In the genomic region with DNA sequence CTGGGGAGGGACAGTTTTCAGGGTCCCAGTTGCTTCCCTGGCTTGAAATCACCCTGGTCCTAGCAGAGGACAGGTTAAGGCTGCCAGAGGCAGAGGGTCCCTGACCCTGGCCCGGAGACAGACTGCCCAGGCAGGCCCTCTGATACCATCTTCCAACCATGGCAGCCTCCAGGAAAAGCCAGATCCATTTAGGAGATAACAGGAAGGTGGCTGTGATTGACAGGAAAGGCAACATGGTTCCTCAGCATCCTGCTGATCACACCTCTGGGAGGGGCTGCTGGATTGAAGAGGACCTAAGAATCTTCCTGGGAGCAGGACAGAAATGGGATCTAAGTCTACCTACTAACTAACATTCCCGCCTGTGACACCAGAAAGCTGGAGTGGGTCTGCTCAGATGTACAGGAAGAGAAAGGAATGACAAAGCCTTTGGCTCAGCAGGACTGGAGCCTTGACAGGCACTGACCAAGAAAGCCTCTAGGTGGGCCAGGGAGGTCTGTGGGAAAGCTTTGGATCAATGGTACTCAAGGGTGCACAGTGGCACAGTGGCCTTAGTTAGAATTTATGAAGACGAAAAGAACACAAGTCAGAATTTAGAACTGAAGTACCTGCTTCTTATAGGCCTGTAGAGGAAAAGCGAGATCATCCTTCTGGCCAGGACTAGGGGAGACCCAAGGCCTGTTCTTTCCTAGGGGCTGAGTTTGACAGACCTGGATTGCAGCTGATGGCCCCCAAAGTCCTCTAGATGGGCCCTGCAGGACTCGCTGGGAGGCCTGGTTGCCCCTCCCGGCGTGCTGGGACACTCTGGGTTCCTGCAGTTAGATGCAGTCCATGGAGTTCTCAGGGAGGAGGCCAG, we compare ENCODE assay signal across 13 cellular contexts. TPM values are rescaled to one million over a fixed set of nuclear protein-coding genes. Genes with fewer than 3 reads are reported as not detected.
DNase-seq lines count a peak whose midpoint lies in the region; ATAC-seq, FAIRE-seq and TF ChIP-seq lines count a peak whose summit lies in the region.
"Had no signal": no experiment of that assay in that cellular context is flagged by ENCODE, and none has a peak within 500 bp of the region (broad histone marks: within the 10 kb centered on the region; RNA-seq: fewer than 3 reads in every experiment).

No MANE protein-coding gene starts in this region.

- H3K36me3 Mint-ChIP-seq in CD4-positive, alpha-beta memory T cell, result peaks cover 0 to 7% of the 10 kb centered on the region in 2 donors

- H3K9me3 ChIP-seq in CD4-positive, alpha-beta memory T cell (ENCODE audit: control insufficient read depth in 1 of 2, low read length in 2 of 2), result no peaks in the 10 kb centered on the region
- H3K9me3 ChIP-seq in Peyer's patch (no peaks in the 10 kb centered on the region), kidney (ENCODE audit: control insufficient read depth in 1 of 2, low read length in 2 of 2) (no peaks in the 10 kb centered on the region)

- ATAC-seq in HG02981 (IDR thresholded peaks at IDR 0.05; ENCODE audit: unreplicated experiment), result no peak

- no peak for TF ChIP-seq POLR2A in Peyer's patch (IDR thresholded peaks at IDR 0.05)

- no peak overlapping the region for H3K4me3 ChIP-seq in CD4-positive, alpha-beta memory T cell (ENCODE audit: low read length in 2 of 2)
- H3K4me3 ChIP-seq in Peyer's patch (no peak overlapping the region), kidney (ENCODE audit: low read length in 2 of 2) (no peak overlapping the region), skin epidermis (no peak overlapping the region)

- H3K27ac Mint-ChIP-seq in CD4-positive, alpha-beta memory T cell, result peak overlapping the region in 5 of 7 donors; percentile 21 to 98 (median 31)
- H3K27ac Mint-ChIP-seq: activated CD4-positive, alpha-beta memory T cell treated with anti-CD3 and anti-CD28 coated beads for 36 hours had no signal

- peak overlapping the region in 1 of 8 donors; percentile 35 for H3K4me3 Mint-ChIP-seq in CD4-positive, alpha-beta memory T cell

- peak overlapping the region; percentile 17 to 33 for H3K9ac ChIP-seq in kidney (ENCODE audit: low read length in 2 of 2)
- H3K9ac ChIP-seq: KMS-11 had no signal

- no peaks in the 10 kb centered on the region for H3K36me3 ChIP-seq in CD4-positive, alpha-beta memory T cell (ENCODE audit: insufficient read depth, low read length)
- H3K36me3 ChIP-seq in Peyer's patch (no peaks in the 10 kb centered on the region), kidney (ENCODE audit: control insufficient read depth in 1 of 2, insufficient read depth in 2 of 2, low read length in 2 of 2) (no peaks in the 10 kb centered on the region)

- TF ChIP-seq CTCF in Peyer's patch (IDR thresholded peaks at IDR 0.05) (no peak), kidney (IDR thresholded peaks at IDR 0.05; ENCODE audit: borderline replicate concordance, extremely low read depth, insufficient read depth) (no peak)

- intact Hi-C loops in CD4-positive, alpha-beta memory T cell (cut with micrococcal nuclease), result no loop called here
- intact Hi-C loops in kidney (cut with DNase I), result no loop called here

- H3K27me3 Mint-ChIP-seq in CD4-positive, alpha-beta memory T cell, result no peaks in the 10 kb centered on the region
- H3K27me3 Mint-ChIP-seq: activated CD4-positive, alpha-beta memory T cell treated with anti-CD3 and anti-CD28 coated beads for 36 hours had no signal

- CTCF ChIA-PET in CD4-positive, alpha-beta memory T cell (lab: Charles Lee; ENCODE audit: partially characterized antibody), result no interaction called here

- H3K9me3 Mint-ChIP-seq in CD4-positive, alpha-beta memory T cell, result no peaks in the 10 kb centered on the region
- H3K9me3 Mint-ChIP-seq: activated CD4-positive, alpha-beta memory T cell treated with anti-CD3 and anti-CD28 coated beads for 36 hours had no signal

- H3K27me3 ChIP-seq in CD4-positive, alpha-beta memory T cell (ENCODE audit: insufficient read depth, low read length), result no peaks in the 10 kb centered on the region
- H3K27me3 ChIP-seq in Peyer's patch, result no peaks in the 10 kb centered on the region

- POLR2A ChIA-PET in CD4-positive, alpha-beta memory T cell (lab: Charles Lee; ENCODE audit: partially characterized antibody), result interaction anchor here (4.8 kb wide), 1 partner anchor 17 kb away, joined by 40 read pairs; a partner anchor contains a TSS

- no peak overlapping the region for H3K27ac ChIP-seq in CD4-positive, alpha-beta memory T cell (ENCODE audit: low read depth, low read length)
- H3K27ac ChIP-seq in Peyer's patch (peak overlapping the region; percentile 83 to 100 (median 98)), kidney (ENCODE audit: low read depth in 2 of 2, low read length in 2 of 2) (peak overlapping the region; percentile 98 to 99), skin epidermis (peak overlapping the region in 20 of 21 experiments; percentile 61 to 98 (median 93))
- H3K27ac ChIP-seq: KMS-11, SK-N-MC had no signal

- DNase-seq in CD4-positive, alpha-beta memory T cell, result no peak
- DNase-seq in Peyer's patch (no peak), kidney (no peak), MV-4-11 (lab: John Stamatoyannopoulos, UW) (no peak), NCI-H1048 (lab: John Stamatoyannopoulos, UW) (no peak)
- DNase-seq in stimulated activated CD4-positive, alpha-beta T cell treated with anti-CD3 and anti-CD28 coated beads, Interleukin-2, amount 100 ng/mL, for 48 hours, result no peak
- DNase-seq: activated CD4-positive, alpha-beta memory T cell treated with anti-CD3 and anti-CD28 coated beads for 36 hours; NCI-H446; stimulated activated CD4-positive, alpha-beta T cell treated with anti-CD3 and anti-CD28 coated beads, Interleukin-12 subunit alpha, Interleukin-12 subunit beta, amount 100 ng/mL, for 4 hours had no signal

- H3K4me1 ChIP-seq in CD4-positive, alpha-beta memory T cell (ENCODE audit: insufficient read depth, low read length), result peaks cover 34% of the 10 kb centered on the region
- peaks cover 0 to 34% (median 12%) of the 10 kb centered on the region in 4 donors for H3K4me1 ChIP-seq in Peyer's patch
- H3K4me1 ChIP-seq in kidney (ENCODE audit: control insufficient read depth in 1 of 2, insufficient read depth in 1 of 2, low read depth in 1 of 2, low read length in 2 of 2), result peaks cover 25 to 27% of the 10 kb centered on the region in 2 donors

- FAIRE-seq in kidney (lab: Jason Lieb, UNC), result no peak

- peaks cover 19 to 39% (median 29%) of the 10 kb centered on the region in 4 donors for H3K4me1 Mint-ChIP-seq in CD4-positive, alpha-beta memory T cell

RNA-seq across cellular contexts. Expression of a gene that starts 2.3 kb away (rescaled TPM):
- 10 to 100 TPM; 48.9 to 51.7 TPM for total RNA-seq in CD4-positive, alpha-beta memory T cell
- 1 to 10 TPM in 1 of 2 donors, under 1 TPM in 1; 0.42 to 2.2 TPM for polyA plus RNA-seq in CD4-positive, alpha-beta memory T cell
- 10 to 100 TPM; 18.2 to 39.8 (median 30.0) TPM for total RNA-seq in Peyer's patch
- total RNA-seq in kidney, result 92.3 TPM
- polyA plus RNA-seq in kidney (ENCODE audit: insufficient read depth, low read depth, low replicate concordance), result 51.4 TPM

RNA-seq across cellular contexts. Expression of a gene that starts 16.5 kb away (rescaled TPM):
- total RNA-seq in CD4-positive, alpha-beta memory T cell, result 1 to 10 TPM; 2.3 to 3.0 TPM
- polyA plus RNA-seq in CD4-positive, alpha-beta memory T cell, result 1 to 10 TPM; 1.8 to 3.0 TPM
- total RNA-seq in Peyer's patch (10 to 100 TPM in 1 of 4 donors, 1 to 10 TPM in 3; 2.3 to 12.4 (median 5.5) TPM), kidney (1.8 TPM)
- polyA plus RNA-seq in kidney (ENCODE audit: insufficient read depth, low read depth, low replicate concordance), result 0.49 TPM

RNA-seq across cellular contexts. Expression of a gene that starts 29.3 kb away (rescaled TPM):
- total RNA-seq in CD4-positive, alpha-beta memory T cell, result 10 to 100 TPM; 36.7 to 43.3 TPM
- 1 to 10 TPM in 1 of 2 donors, under 1 TPM in 1; 0.16 to 2.4 TPM for polyA plus RNA-seq in CD4-positive, alpha-beta memory T cell
- total RNA-seq in Peyer's patch, result 10 to 100 TPM; 28.9 to 64.4 (median 33.9) TPM
- total RNA-seq in kidney, result 28.3 TPM
- 23.3 TPM for polyA plus RNA-seq in kidney (ENCODE audit: insufficient read depth, low read depth, low replicate concordance)

RNA-seq across cellular contexts. Expression of a gene that starts 34.3 kb away (rescaled TPM):
- total RNA-seq in CD4-positive, alpha-beta memory T cell, result under 1 TPM in 1 of 2 experiments, not detected in 1; 0.55 TPM
- not detected for polyA plus RNA-seq in CD4-positive, alpha-beta memory T cell
- total RNA-seq in Peyer's patch (not detected), kidney (not detected)
- not detected for polyA plus RNA-seq in kidney (ENCODE audit: insufficient read depth, low read depth, low replicate concordance)
- total RNA-seq: activated CD4-positive, alpha-beta memory T cell treated with anti-CD3 and anti-CD28 coated beads for 36 hours had no signal

RNA-seq across cellular contexts. Expression of a gene that starts 47.3 kb away (rescaled TPM):
- total RNA-seq in CD4-positive, alpha-beta memory T cell, result 1 to 10 TPM; 1.3 to 1.6 TPM
- polyA plus RNA-seq in CD4-positive, alpha-beta memory T cell, result 1 to 10 TPM in 1 of 2 donors, under 1 TPM in 1; 0.68 to 1.1 TPM
- total RNA-seq in Peyer's patch (10 to 100 TPM; 25.6 to 58.5 (median 40.7) TPM), kidney (8.7 TPM)
- 32.0 TPM for polyA plus RNA-seq in kidney (ENCODE audit: insufficient read depth, low read depth, low replicate concordance)
